ENCODE assay signal across 15 cellular contexts in the genomic region with DNA sequence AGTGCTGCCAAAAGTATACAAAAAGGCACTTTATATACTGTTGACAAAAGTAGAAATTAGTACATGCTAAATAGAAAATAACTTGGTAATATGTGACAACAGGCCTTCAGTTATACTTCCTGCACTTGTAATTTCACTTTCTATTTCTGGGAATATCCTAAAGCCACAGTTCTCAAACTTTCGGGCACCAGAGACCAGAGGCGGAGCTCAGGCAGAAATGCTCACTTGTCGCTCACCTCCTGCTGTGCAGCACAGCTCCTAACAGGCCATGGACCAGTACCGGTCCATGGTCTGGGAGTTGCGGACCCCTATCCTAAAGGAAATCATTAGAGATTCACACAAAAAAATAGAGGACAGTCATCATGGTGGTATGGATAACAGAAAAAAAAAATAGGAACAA. TPM values are rescaled to one million over a fixed set of nuclear protein-coding genes. Genes with fewer than 3 reads are reported as not detected.
DNase-seq lines count a peak whose midpoint lies in the region; ATAC-seq, FAIRE-seq and TF ChIP-seq lines count a peak whose summit lies in the region.
"Had no signal": no experiment of that assay in that cellular context is flagged by ENCODE, and none has a peak within 500 bp of the region (broad histone marks: within the 10 kb centered on the region; RNA-seq: fewer than 3 reads in every experiment).

No MANE protein-coding gene starts in this region.

- ATAC-seq in activated naive CD8-positive, alpha-beta T cell treated with anti-CD3 and anti-CD28 coated beads, Interleukin-2, amount 50 U/mL, for 24 hours, result no peak
- no peak for ATAC-seq in GM23338
- no peak for ATAC-seq in HG02938 (IDR thresholded peaks at IDR 0.05; ENCODE audit: unreplicated experiment)

- H4K20me1 ChIP-seq in neural progenitor cell (ENCODE audit: low read depth) (no peaks in the 10 kb centered on the region), GM23338 (replicated peaks; ENCODE audit: insufficient read depth) (no peaks in the 10 kb centered on the region)

- H3K27me3 Mint-ChIP-seq in T-helper 2 cell treated with Interferon-gamma antibody and Interleukin-4, amounts not matched to agents 5 μg/mL and 100 μg/mL, for 36 hours (ENCODE audit: low read depth), result no peaks in the 10 kb centered on the region
- no peaks in the 10 kb centered on the region for H3K27me3 Mint-ChIP-seq in activated naive CD8-positive, alpha-beta T cell treated with anti-CD3 and anti-CD28 coated beads, Interleukin-2, amount 50 U/mL, for 24 hours
- peaks cover 3% of the 10 kb centered on the region for H3K27me3 Mint-ChIP-seq in neural progenitor cell (ENCODE audit: insufficient read depth, low read depth)
- H3K27me3 Mint-ChIP-seq in GM23338 (ENCODE audit: insufficient read depth, low read depth, poor library complexity), result no peaks in the 10 kb centered on the region

- H3F3A ChIP-seq in neural progenitor cell (ENCODE audit: low read depth) (no peaks in the 10 kb centered on the region), GM23338 (replicated peaks; ENCODE audit: low read depth) (no peaks in the 10 kb centered on the region)

- no peak overlapping the region for H3K9ac ChIP-seq in neural progenitor cell

- no peak overlapping the region for H3K27ac ChIP-seq in neural progenitor cell
- H3K27ac ChIP-seq in GM23338 (ENCODE audit: low read depth), result no peak overlapping the region
- no peak overlapping the region for H3K27ac ChIP-seq in breast epithelium
- H3K27ac ChIP-seq: suprapubic skin had no signal

- H3K79me2 ChIP-seq in neural progenitor cell (ENCODE audit: low read depth) (peaks cover 50% of the 10 kb centered on the region), GM23338 (replicated peaks; ENCODE audit: insufficient read depth) (peaks cover 69% of the 10 kb centered on the region)

- peaks cover 39% of the 10 kb centered on the region for H3K4me1 Mint-ChIP-seq in T-helper 2 cell treated with Interferon-gamma antibody and Interleukin-4, amounts not matched to agents 5 μg/mL and 100 μg/mL, for 36 hours (ENCODE audit: low read depth)
- H3K4me1 Mint-ChIP-seq in activated naive CD8-positive, alpha-beta T cell treated with anti-CD3 and anti-CD28 coated beads, Interleukin-2, amount 50 U/mL, for 24 hours, result peaks cover 65% of the 10 kb centered on the region
- H3K4me1 Mint-ChIP-seq in neural progenitor cell (peaks cover 30% of the 10 kb centered on the region), GM23338 (peaks cover 4% of the 10 kb centered on the region; the same call in 2 of the 3 replicates)

- no peak for TF ChIP-seq POLR2A in breast epithelium (IDR thresholded peaks at IDR 0.05)

- no peaks in the 10 kb centered on the region for H3K9me3 Mint-ChIP-seq in T-helper 2 cell treated with Interferon-gamma antibody and Interleukin-4, amounts not matched to agents 5 μg/mL and 100 μg/mL, for 36 hours
- H3K9me3 Mint-ChIP-seq in activated naive CD8-positive, alpha-beta T cell treated with anti-CD3 and anti-CD28 coated beads, Interleukin-2, amount 50 U/mL, for 24 hours, result no peaks in the 10 kb centered on the region
- H3K9me3 Mint-ChIP-seq in neural progenitor cell (peaks cover 13% of the 10 kb centered on the region), GM23338 (no peaks in the 10 kb centered on the region)
- H3K9me3 Mint-ChIP-seq: neural crest cell had no signal

- no peak overlapping the region for H3K4me2 ChIP-seq in neural progenitor cell
- H3K4me2 ChIP-seq in GM23338, result no peak overlapping the region

- DNase-seq in T-helper 2 cell treated with Interferon-gamma antibody and Interleukin-4, amounts not matched to agents 5 μg/mL and 100 μg/mL, for 36 hours (ENCODE audit: low spot score), result no peak
- DNase-seq in T-helper 2 cell, result no peak
- no peak for DNase-seq in GM19239 (ENCODE audit: insufficient read length, low spot score)
- DNase-seq in activated naive CD8-positive, alpha-beta T cell treated with anti-CD3 and anti-CD28 coated beads, Interleukin-2, amount 50 U/mL, for 24 hours, result no peak
- no peak for DNase-seq in neural progenitor cell (ENCODE audit: low spot score)
- DNase-seq in GM23338 (ENCODE audit: low spot score), result no peak
- DNase-seq in breast epithelium (ENCODE audit: low spot score in 2 of 2), result no peak
- DNase-seq: head of caudate nucleus, NCI-H1417, NCI-H524, RPMI8226 had no signal

- H3K9me2 ChIP-seq in GM23338 (ENCODE audit: insufficient read depth), result no peaks in the 10 kb centered on the region

- H3K9me3 ChIP-seq in neural progenitor cell (ENCODE audit: low read depth) (peaks cover 5% of the 10 kb centered on the region), breast epithelium (no peaks in the 10 kb centered on the region)
- H3K9me3 ChIP-seq: suprapubic skin had no signal

- H3K27ac Mint-ChIP-seq in T-helper 2 cell treated with Interferon-gamma antibody and Interleukin-4, amounts not matched to agents 5 μg/mL and 100 μg/mL, for 36 hours, result no peak overlapping the region
- H3K27ac Mint-ChIP-seq in activated naive CD8-positive, alpha-beta T cell treated with anti-CD3 and anti-CD28 coated beads, Interleukin-2, amount 50 U/mL, for 24 hours, result no peak overlapping the region
- H3K27ac Mint-ChIP-seq in neural progenitor cell (peak overlapping the region; percentile 11), GM23338 (no peak overlapping the region)

- H3K36me3 ChIP-seq in neural progenitor cell, result no peaks in the 10 kb centered on the region
- H3K36me3 ChIP-seq in GM23338 (ENCODE audit: insufficient read depth), result no peaks in the 10 kb centered on the region
- no peaks in the 10 kb centered on the region for H3K36me3 ChIP-seq in breast epithelium
- H3K36me3 ChIP-seq: suprapubic skin had no signal

- peaks cover 19% of the 10 kb centered on the region for H3K36me3 Mint-ChIP-seq in T-helper 2 cell treated with Interferon-gamma antibody and Interleukin-4, amounts not matched to agents 5 μg/mL and 100 μg/mL, for 36 hours (ENCODE audit: low read depth)
- peaks cover 18% of the 10 kb centered on the region for H3K36me3 Mint-ChIP-seq in activated naive CD8-positive, alpha-beta T cell treated with anti-CD3 and anti-CD28 coated beads, Interleukin-2, amount 50 U/mL, for 24 hours (ENCODE audit: low read depth)
- H3K36me3 Mint-ChIP-seq in neural progenitor cell, result peaks cover 38% of the 10 kb centered on the region
- no peaks in the 10 kb centered on the region for H3K36me3 Mint-ChIP-seq in GM23338 (ENCODE audit: low read depth)

- intact Hi-C loops in breast epithelium (cut with DNase I; ENCODE audit: low total_unique reads), result no loop called here

- TF ChIP-seq CTCF in neural progenitor cell (IDR thresholded peaks at IDR 0.05) (no peak), GM23338 (conservative IDR thresholded peaks at IDR 0.05; ENCODE audit: low read depth in 2 of 2) (no peak), breast epithelium (IDR thresholded peaks at IDR 0.05) (no peak)

- peak; percentile 95 for FAIRE-seq in GM19239 (lab: Jason Lieb, UNC)
- FAIRE-seq: D721Med had no signal

- peak overlapping the region; percentile 74 for H3K4me3 Mint-ChIP-seq in T-helper 2 cell treated with Interferon-gamma antibody and Interleukin-4, amounts not matched to agents 5 μg/mL and 100 μg/mL, for 36 hours
- peak overlapping the region; percentile 40 for H3K4me3 Mint-ChIP-seq in activated naive CD8-positive, alpha-beta T cell treated with anti-CD3 and anti-CD28 coated beads, Interleukin-2, amount 50 U/mL, for 24 hours
- H3K4me3 Mint-ChIP-seq in neural progenitor cell (no peak overlapping the region), GM23338 (no peak overlapping the region)
- H3K4me3 Mint-ChIP-seq: neural crest cell had no signal

- H3K4me1 ChIP-seq in neural progenitor cell (peaks cover 3% of the 10 kb centered on the region), GM23338 (ENCODE audit: insufficient read depth) (no peaks in the 10 kb centered on the region), breast epithelium (no peaks in the 10 kb centered on the region)

- H2AFZ ChIP-seq in neural progenitor cell (replicated peaks) (no peak overlapping the region), GM23338 (no peak overlapping the region)

- H3K4me3 ChIP-seq in neural progenitor cell (no peak overlapping the region), GM23338 (no peak overlapping the region), breast epithelium (no peak overlapping the region)
- H3K4me3 ChIP-seq: suprapubic skin had no signal

- H3K27me3 ChIP-seq in neural progenitor cell (no peaks in the 10 kb centered on the region), GM23338 (ENCODE audit: insufficient read depth) (no peaks in the 10 kb centered on the region), breast epithelium (peaks cover 0 to 23% of the 10 kb centered on the region in 2 donors)
- H3K27me3 ChIP-seq: suprapubic skin had no signal

TF ChIP-seq in GM23338, 12 proteins besides CTCF, POLR2A, EP300 and RAD21 (continues in another document):
- TF ChIP-seq NANOG (IDR thresholded peaks at IDR 0.05; ENCODE audit: borderline replicate concordance), result no peak
- TF ChIP-seq, protein P1, sequence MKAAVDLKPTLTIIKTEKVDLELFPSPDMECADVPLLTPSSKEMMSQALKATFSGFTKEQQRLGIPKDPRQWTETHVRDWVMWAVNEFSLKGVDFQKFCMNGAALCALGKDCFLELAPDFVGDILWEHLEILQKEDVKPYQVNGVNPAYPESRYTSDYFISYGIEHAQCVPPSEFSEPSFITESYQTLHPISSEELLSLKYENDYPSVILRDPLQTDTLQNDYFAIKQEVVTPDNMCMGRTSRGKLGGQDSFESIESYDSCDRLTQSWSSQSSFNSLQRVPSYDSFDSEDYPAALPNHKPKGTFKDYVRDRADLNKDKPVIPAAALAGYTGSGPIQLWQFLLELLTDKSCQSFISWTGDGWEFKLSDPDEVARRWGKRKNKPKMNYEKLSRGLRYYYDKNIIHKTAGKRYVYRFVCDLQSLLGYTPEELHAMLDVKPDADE (IDR thresholded peaks at IDR 0.05), result no peak

RNA-seq across cellular contexts. Expression of a gene that starts 25.7 kb away (rescaled TPM):
- 53.6 and 87.3 TPM in 2 replicates for total RNA-seq in neural progenitor cell (ENCODE audit: low replicate concordance)
- 70.1 and 76.3 TPM in 2 replicates for total RNA-seq in GM23338 (2014; rRNA removed; shearing (Covaris generic))
- 17.8 and 19.2 TPM in 2 replicates for polyA plus RNA-seq in GM23338 (2016; fragmentation: Nextera tagmentation; extraction: Ambion mirVana)
- 100 to 1,000 TPM in 1 of 3 donors, 10 to 100 TPM in 2; 77.3 to 101 (median 78.9) TPM for total RNA-seq in breast epithelium

Comparison
In these comparisons a context has a peak if more than half of its experiments do, and no peak if none do; other contexts are left out.
1. H3K4me3 Mint-ChIP-seq: peak in T-helper 2 cell treated with Interferon-gamma antibody and Interleukin-4, amounts not matched to agents 5 μg/mL and 100 μg/mL, for 36 hours (single experiment) and activated naive CD8-positive, alpha-beta T cell treated with anti-CD3 and anti-CD28 coated beads, Interleukin-2, amount 50 U/mL, for 24 hours (single experiment); none in neural progenitor cell (single experiment) and GM23338 (single experiment).